13 cellular contexts compared by ENCODE assay signal in the genomic region with DNA sequence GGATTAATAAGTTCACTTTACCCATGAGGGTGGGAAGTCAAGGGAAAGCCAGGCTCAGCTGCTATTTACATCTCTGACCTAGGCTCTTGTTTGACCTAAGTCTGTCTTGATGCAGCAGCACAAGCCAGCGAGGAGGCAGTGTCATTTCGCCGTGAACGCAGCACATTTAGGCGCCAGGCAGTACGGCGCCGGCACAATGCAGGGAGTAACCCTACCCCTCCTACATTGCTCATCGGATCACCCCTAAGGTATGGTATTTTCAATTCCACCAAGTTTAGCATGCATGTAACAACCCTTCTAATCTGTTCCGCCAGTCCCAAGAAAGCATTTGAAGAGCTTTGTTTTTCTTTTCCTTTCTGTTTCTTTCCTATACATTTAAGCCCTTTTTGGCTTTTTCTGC.
DNase-seq lines count a peak whose midpoint lies in the region; ATAC-seq and TF ChIP-seq lines count a peak whose summit lies in the region.
"Had no signal": no experiment of that assay in that cellular context is flagged by ENCODE, and none has a peak within 500 bp of the region (broad histone marks: within the 10 kb centered on the region; RNA-seq: fewer than 3 reads in every experiment).

No MANE protein-coding gene starts in this region.

- peak overlapping the region; percentile 47 for H3K4me3 ChIP-seq in CD8-positive, alpha-beta memory T cell (ENCODE audit: low read length)
- H3K4me3 ChIP-seq in HAP-1 (no peak overlapping the region), heart right ventricle (peak overlapping the region in 1 of 10 donors; percentile 15), suprapubic skin (no peak overlapping the region), GM23248 (no peak overlapping the region)

- TF ChIP-seq CTCF in heart right ventricle (IDR thresholded peaks at IDR 0.05): no peak
- TF ChIP-seq CTCF in GM13976 (IDR thresholded peaks at IDR 0.05; ENCODE audit: borderline replicate concordance, control extremely low read depth, extremely low read depth, insufficient read depth, missing control alignments): no peak
- no peak for TF ChIP-seq CTCF in suprapubic skin (IDR thresholded peaks at IDR 0.05)

- intact Hi-C loops in activated T-helper 1 cell treated with anti-CD3 and anti-CD28 coated beads, Interleukin-12 subunit alpha, Interleukin-12 subunit beta, Interleukin-2, Interleukin-4 antibody, amounts not matched to agents 30 ng/mL and 10 ng/mL and 1 ng/mL, durations not matched to agents 14 hours and 24 hours and 36 hours (cut with micrococcal nuclease): no loop called here
- intact Hi-C loops in heart right ventricle (cut with DNase I): no loop called here

- H3K9me3 Mint-ChIP-seq in CD8-positive, alpha-beta memory T cell: no peaks in the 10 kb centered on the region
- no peaks in the 10 kb centered on the region for H3K9me3 Mint-ChIP-seq in activated T-helper 1 cell treated with anti-CD3 and anti-CD28 coated beads, Interleukin-12 subunit alpha, Interleukin-12 subunit beta, Interleukin-2, Interleukin-4 antibody, amounts not matched to agents 30 ng/mL and 10 ng/mL and 1 ng/mL, durations not matched to agents 14 hours and 24 hours and 36 hours

- CTCF ChIA-PET in CD8-positive, alpha-beta memory T cell (lab: Charles Lee): interaction anchor here (1.0 to 1.7 kb wide), 4 partner anchors 9 to 81 kb away, joined by 3 to 9 read pairs (median 3); a partner anchor contains a TSS

- WGBS in heart right ventricle, 2 donors: 80 to 85% methylated on average over 10 of the region's 10 CpGs
- 84% methylated on average over 10 of the region's 10 CpGs for WGBS in suprapubic skin
- WGBS in GM23248 (ENCODE audit: low coverage in 1 of 2, low lambda C conversion rate in 2 of 2, missing lambda C conversion rate in 2 of 2), 2 experiments: 97% methylated on average over 10 of the region's 10 CpGs

- H3K27me3 Mint-ChIP-seq in CD8-positive, alpha-beta memory T cell: no peaks in the 10 kb centered on the region
- no peaks in the 10 kb centered on the region for H3K27me3 Mint-ChIP-seq in activated T-helper 1 cell treated with anti-CD3 and anti-CD28 coated beads, Interleukin-12 subunit alpha, Interleukin-12 subunit beta, Interleukin-2, Interleukin-4 antibody, amounts not matched to agents 30 ng/mL and 10 ng/mL and 1 ng/mL, durations not matched to agents 14 hours and 24 hours and 36 hours (ENCODE audit: insufficient read depth)

- H3K9me3 ChIP-seq in CD8-positive, alpha-beta memory T cell (ENCODE audit: low read length): no peaks in the 10 kb centered on the region
- H3K9me3 ChIP-seq in HAP-1 (no peaks in the 10 kb centered on the region), heart right ventricle (no peaks in the 10 kb centered on the region), suprapubic skin (no peaks in the 10 kb centered on the region), GM23248 (ENCODE audit: low read depth) (no peaks in the 10 kb centered on the region)

- no peak overlapping the region for H3K4me2 ChIP-seq in GM23248 (ENCODE audit: unreplicated experiment)

- no peak for TF ChIP-seq EP300 in suprapubic skin (IDR thresholded peaks at IDR 0.05)

- in situ Hi-C loops in HAP-1 (cut with MboI; ENCODE audit: low sequenced_read_pairs): no loop called here
- in situ Hi-C loops in GM13976 (cut with MboI; ENCODE audit: low sequenced_read_pairs, unreplicated experiment): no loop called here
- in situ Hi-C loops in GM23248 (cut with MboI): no loop called here

- DNase-seq in CD8-positive, alpha-beta memory T cell: no peak
- peak; percentile 58 to 70 for DNase-seq in HAP-1 (ENCODE audit: low spot score in 2 of 2)
- DNase-seq in activated T-helper 1 cell treated with anti-CD3 and anti-CD28 coated beads, Interleukin-12 subunit alpha, Interleukin-12 subunit beta, Interleukin-2, Interleukin-4 antibody, amounts not matched to agents 30 ng/mL and 10 ng/mL and 1 ng/mL, durations not matched to agents 14 hours and 24 hours and 36 hours (ENCODE audit: low spot score): no peak
- DNase-seq in heart right ventricle: no peak
- no peak for DNase-seq in GM13976 (ENCODE audit: low spot score)
- DNase-seq in suprapubic skin (ENCODE audit: low spot score in 2 of 2): no peak
- DNase-seq in GM23248: no peak
- DNase-seq: activated gamma-delta T cell treated with Interleukin-2 at 50 U/mL for 16 hours, cortex of kidney, NCI-H1092, NCI-H524 had no signal

- H3K9ac ChIP-seq in GM23248: no peak overlapping the region

- no peak overlapping the region for H3K27ac ChIP-seq in CD8-positive, alpha-beta memory T cell (ENCODE audit: low read depth, low read length)
- H3K27ac ChIP-seq in heart right ventricle: peak overlapping the region in 2 of 10 donors; percentile 22 to 36
- H3K27ac ChIP-seq in suprapubic skin: no peak overlapping the region
- H3K27ac ChIP-seq in GM23248: no peak overlapping the region

- peak overlapping the region in 7 of 8 donors; percentile 46 to 97 (median 87) for H3K27ac Mint-ChIP-seq in CD8-positive, alpha-beta memory T cell
- H3K27ac Mint-ChIP-seq in activated T-helper 1 cell treated with anti-CD3 and anti-CD28 coated beads, Interleukin-12 subunit alpha, Interleukin-12 subunit beta, Interleukin-2, Interleukin-4 antibody, amounts not matched to agents 30 ng/mL and 10 ng/mL and 1 ng/mL, durations not matched to agents 14 hours and 24 hours and 36 hours: peak overlapping the region; percentile 4

- H3K79me2 ChIP-seq in GM23248 (ENCODE audit: insufficient read depth): peaks cover 58% of the 10 kb centered on the region

- H3K27me3 ChIP-seq in CD8-positive, alpha-beta memory T cell (ENCODE audit: insufficient read depth, low read length, poor library complexity, severe bottlenecking): no peaks in the 10 kb centered on the region
- H3K27me3 ChIP-seq in HAP-1 (ENCODE audit: low read depth) (no peaks in the 10 kb centered on the region), heart right ventricle (no peaks in the 10 kb centered on the region), suprapubic skin (no peaks in the 10 kb centered on the region), GM23248 (replicated peaks; ENCODE audit: insufficient read depth) (no peaks in the 10 kb centered on the region)

- H4K20me1 ChIP-seq in GM23248 (ENCODE audit: insufficient read depth): no peaks in the 10 kb centered on the region

- H3K4me3 Mint-ChIP-seq in CD8-positive, alpha-beta memory T cell: peak overlapping the region; percentile 63 to 89 (median 81)
- peak overlapping the region; percentile 16 for H3K4me3 Mint-ChIP-seq in activated T-helper 1 cell treated with anti-CD3 and anti-CD28 coated beads, Interleukin-12 subunit alpha, Interleukin-12 subunit beta, Interleukin-2, Interleukin-4 antibody, amounts not matched to agents 30 ng/mL and 10 ng/mL and 1 ng/mL, durations not matched to agents 14 hours and 24 hours and 36 hours

- ATAC-seq in heart right ventricle: peak in 5 of 8 donors; percentile 43 to 69 (median 59)
- no peak for ATAC-seq in HG03521 (IDR thresholded peaks at IDR 0.05; ENCODE audit: unreplicated experiment)

- H3K9me2 ChIP-seq in GM23248 (ENCODE audit: insufficient read depth): no peaks in the 10 kb centered on the region

- peaks cover 32% of the 10 kb centered on the region for H3K4me1 ChIP-seq in CD8-positive, alpha-beta memory T cell (ENCODE audit: insufficient read depth, low read length)
- peaks cover 16% of the 10 kb centered on the region for H3K4me1 ChIP-seq in HAP-1
- H3K4me1 ChIP-seq in heart right ventricle: peaks cover 0 to 41% (median 23%) of the 10 kb centered on the region in 9 donors
- H3K4me1 ChIP-seq in suprapubic skin: no peaks in the 10 kb centered on the region
- no peaks in the 10 kb centered on the region for H3K4me1 ChIP-seq in GM23248 (ENCODE audit: insufficient read depth)

- H3K36me3 Mint-ChIP-seq in CD8-positive, alpha-beta memory T cell: peaks cover 12 to 30% (median 14%) of the 10 kb centered on the region in 3 donors
- peaks cover 11% of the 10 kb centered on the region for H3K36me3 Mint-ChIP-seq in activated T-helper 1 cell treated with anti-CD3 and anti-CD28 coated beads, Interleukin-12 subunit alpha, Interleukin-12 subunit beta, Interleukin-2, Interleukin-4 antibody, amounts not matched to agents 30 ng/mL and 10 ng/mL and 1 ng/mL, durations not matched to agents 14 hours and 24 hours and 36 hours (ENCODE audit: low read depth)

- H3K36me3 ChIP-seq in CD8-positive, alpha-beta memory T cell (ENCODE audit: insufficient read depth, low read length): no peaks in the 10 kb centered on the region
- H3K36me3 ChIP-seq in HAP-1 (replicated peaks) (no peaks in the 10 kb centered on the region; the same call in none of the 2 replicates), heart right ventricle (peaks cover 0 to 42% (median 0%) of the 10 kb centered on the region in 9 donors), suprapubic skin (no peaks in the 10 kb centered on the region), GM23248 (ENCODE audit: low read depth) (0 out of 2 replicates have a peak, but pooled peaks cover 4% of the 10 kb centered on the region)

- POLR2A ChIA-PET in CD8-positive, alpha-beta memory T cell (lab: Charles Lee): interaction anchor here (0.7 kb wide), 1 partner anchor 182 kb away, joined by 3 read pairs; no protein-coding TSS in a partner anchor

- TF ChIP-seq POLR2A in suprapubic skin (IDR thresholded peaks at IDR 0.05): no peak

- peaks cover 41 to 66% (median 60%) of the 10 kb centered on the region in 3 donors for H3K4me1 Mint-ChIP-seq in CD8-positive, alpha-beta memory T cell
- H3K4me1 Mint-ChIP-seq in activated T-helper 1 cell treated with anti-CD3 and anti-CD28 coated beads, Interleukin-12 subunit alpha, Interleukin-12 subunit beta, Interleukin-2, Interleukin-4 antibody, amounts not matched to agents 30 ng/mL and 10 ng/mL and 1 ng/mL, durations not matched to agents 14 hours and 24 hours and 36 hours (ENCODE audit: low read depth): peaks cover 14% of the 10 kb centered on the region
- H3K4me1 Mint-ChIP-seq: CD14-positive monocyte had no signal

- no peaks in the 10 kb centered on the region for H3F3A ChIP-seq in GM23248 (ENCODE audit: insufficient read depth)

- H2AFZ ChIP-seq in GM23248: no peak overlapping the region

Comparison
In these comparisons a context has a peak if more than half of its experiments do, and no peak if none do; other contexts are left out.
1. DNase-seq: peak in HAP-1 (2 of 2); none in CD8-positive, alpha-beta memory T cell (0 of 5), activated T-helper 1 cell treated with anti-CD3 and anti-CD28 coated beads, Interleukin-12 subunit alpha, Interleukin-12 subunit beta, Interleukin-2, Interleukin-4 antibody, amounts not matched to agents 30 ng/mL and 10 ng/mL and 1 ng/mL, durations not matched to agents 14 hours and 24 hours and 36 hours (single experiment), heart right ventricle (0 of 2), GM13976 (single experiment), suprapubic skin (0 of 2) and GM23248 (single experiment).